8 cellular contexts compared by ENCODE assay signal in genomic region chr7:123747620-123748141, GRCh38. TPM values are rescaled to one million over a fixed set of nuclear protein-coding genes. Genes with fewer than 3 reads are reported as not detected.
DNase-seq lines count a peak whose midpoint lies in the region; ATAC-seq and TF ChIP-seq lines count a peak whose summit lies in the region.

No MANE protein-coding gene starts in this region.

- intact Hi-C loops in CD8-positive, alpha-beta T cell (cut with DNase I, micrococcal nuclease), result loop anchor here (2.0 to 5.0 kb wide), 6 partner anchors 15 to 1181 kb away; partner anchors contain the start of genes NDUFA5 (in 1 of the 2) and POT1 (in 1 of the 2)
- intact Hi-C loops in OCI-LY7 (cut with micrococcal nuclease; ENCODE audit: unreplicated experiment) (loop anchor here (2.0 to 10.0 kb wide), 3 partner anchors 190 to 1177 kb away; partner anchors contain the start of genes IQUB, NDUFA5 and POT1), aorta (cut with DNase I) (loop anchor here in 1 of 2 donors (5.0 kb wide), 1 partner anchor 190 kb away; the partner anchor contains the start of gene NDUFA5)

- peak overlapping the region; percentile 86; the same call in 1 of the 2 replicates for H2AFZ ChIP-seq in OCI-LY7 (ENCODE audit: low read length)
- H2AFZ ChIP-seq in neural progenitor cell (replicated peaks), result peak overlapping the region; percentile 27

- peak in 4 of 7 experiments; percentile 3 to 23 (median 12) for DNase-seq in CD8-positive, alpha-beta T cell
- DNase-seq in HL-60 (ENCODE audit: low read depth in 1 of 2, low spot score in 1 of 2), result peak; percentile 54 to 84
- DNase-seq in OCI-LY7 (ENCODE audit: low spot score), result peak; percentile 30
- peak; percentile 15 to 64 for DNase-seq in activated naive CD4-positive, alpha-beta T cell treated with anti-CD3 and anti-CD28 coated beads, Interleukin-2, amount 50 U/mL, for 72 hours (ENCODE audit: low spot score in 2 of 2)
- DNase-seq in neural progenitor cell (ENCODE audit: low spot score), result peak; percentile 75
- DNase-seq in aorta, result peak in 1 of 2 donors; percentile 68
- DNase-seq in effector CD8-positive, alpha-beta T cell (lab: John Stamatoyannopoulos, UW), result no peak

- H3K27me3 Mint-ChIP-seq in CD8-positive, alpha-beta T cell (ENCODE audit: low read depth), result no peaks in the 10 kb centered on the region
- no peaks in the 10 kb centered on the region for H3K27me3 Mint-ChIP-seq in neural progenitor cell (ENCODE audit: insufficient read depth, low read depth)

- 0 to 2% methylated on average over 6 to 9 of the region's 12 CpGs for WGBS in gastroesophageal sphincter (ENCODE audit: low coverage in 1 of 2), 2 donors
- WGBS in aorta, 2 donors, result 0 to 1% methylated on average over 12 of the region's 12 CpGs

- no peaks in the 10 kb centered on the region for H3K27me3 ChIP-seq in CD8-positive, alpha-beta T cell (ENCODE audit: insufficient read depth, low read length)
- no peaks in the 10 kb centered on the region for H3K27me3 ChIP-seq in HL-60 (ENCODE audit: insufficient read depth, poor library complexity, severe bottlenecking)
- no peaks in the 10 kb centered on the region for H3K27me3 ChIP-seq in gastroesophageal sphincter
- no peaks in the 10 kb centered on the region for H3K27me3 ChIP-seq in neural progenitor cell
- H3K27me3 ChIP-seq in aorta (ENCODE audit: control insufficient read depth in 1 of 2, insufficient read depth in 2 of 2, low read length in 1 of 2), result no peaks in the 10 kb centered on the region

- ATAC-seq in CD8-positive, alpha-beta T cell, result no peak
- ATAC-seq in activated naive CD4-positive, alpha-beta T cell treated with anti-CD3 and anti-CD28 coated beads, Interleukin-2, amount 50 U/mL, for 72 hours, result peak; percentile 13 to 45
- ATAC-seq in gastroesophageal sphincter, result no peak
- peak; percentile 23 for ATAC-seq in aorta (ENCODE audit: low FRiP score)

- H3K36me3 Mint-ChIP-seq in CD8-positive, alpha-beta T cell, result peaks cover 11% of the 10 kb centered on the region
- H3K36me3 Mint-ChIP-seq in activated naive CD4-positive, alpha-beta T cell treated with anti-CD3 and anti-CD28 coated beads, Interleukin-2, amount 50 U/mL, for 72 hours, result peaks cover 12 to 21% of the 10 kb centered on the region in 2 donors
- H3K36me3 Mint-ChIP-seq in neural progenitor cell, result peaks cover 17% of the 10 kb centered on the region

- POLR2A ChIA-PET in CD8-positive, alpha-beta T cell (lab: Charles Lee), result interaction anchor here (1.0 to 2.0 kb wide), 3 partner anchors 39 to 1182 kb away, joined by 3 to 10 read pairs (median 9); partner anchors contain the start of genes IQUB and POT1
- POLR2A ChIA-PET in OCI-LY7 (lab: Charles Lee), result interaction anchor here (1.0 to 1.8 kb wide), 2 partner anchors 10 to 20 kb away, joined by 3 to 11 read pairs; no protein-coding TSS in a partner anchor

- H3K9ac ChIP-seq in neural progenitor cell, result peak overlapping the region; percentile 95

- CTCF ChIA-PET in CD8-positive, alpha-beta T cell (lab: Charles Lee), result no interaction called here
- CTCF ChIA-PET in OCI-LY7 (lab: Charles Lee; ENCODE audit: unreplicated experiment), result no interaction called here

- no TSS peak for BruUV-seq in OCI-LY7 (replicated peaks; lab: Mats Ljungman, UMichigan)

- peak overlapping the region; percentile 92 for H3K4me2 ChIP-seq in OCI-LY7 (ENCODE audit: low read length)
- H3K4me2 ChIP-seq in neural progenitor cell, result peak overlapping the region; percentile 98

- H3K4me3 ChIP-seq in CD8-positive, alpha-beta T cell (ENCODE audit: low read depth, low read length), result peak overlapping the region; percentile 78
- H3K4me3 ChIP-seq in HL-60 (replicated peaks; ENCODE audit: insufficient read depth, low read length) (peak overlapping the region; percentile 84), OCI-LY7 (ENCODE audit: low read depth, low read length, poor library complexity, severe bottlenecking) (peak overlapping the region; percentile 98), gastroesophageal sphincter (peak overlapping the region; percentile 82 to 88), neural progenitor cell (peak overlapping the region; percentile 96), aorta (ENCODE audit: low read length in 2 of 2) (peak overlapping the region; percentile 55 to 83)

- peak overlapping the region; percentile 87 for H3K27ac Mint-ChIP-seq in CD8-positive, alpha-beta T cell
- peak overlapping the region; percentile 88 to 94 for H3K27ac Mint-ChIP-seq in activated naive CD4-positive, alpha-beta T cell treated with anti-CD3 and anti-CD28 coated beads, Interleukin-2, amount 50 U/mL, for 72 hours
- H3K27ac Mint-ChIP-seq in neural progenitor cell, result peak overlapping the region; percentile 98

- peaks cover 75% of the 10 kb centered on the region for H3K4me1 Mint-ChIP-seq in CD8-positive, alpha-beta T cell (ENCODE audit: low read depth)
- peaks cover 37% of the 10 kb centered on the region for H3K4me1 Mint-ChIP-seq in neural progenitor cell

- H3K9me3 ChIP-seq in CD8-positive, alpha-beta T cell (ENCODE audit: low read length), result no peaks in the 10 kb centered on the region
- H3K9me3 ChIP-seq in OCI-LY7 (ENCODE audit: low read length) (no peaks in the 10 kb centered on the region), gastroesophageal sphincter (no peaks in the 10 kb centered on the region), neural progenitor cell (ENCODE audit: low read depth) (no peaks in the 10 kb centered on the region), aorta (ENCODE audit: control insufficient read depth, low read length) (no peaks in the 10 kb centered on the region)

- peaks cover 56% of the 10 kb centered on the region for H3K4me1 ChIP-seq in CD8-positive, alpha-beta T cell (ENCODE audit: insufficient read depth, low read length)
- H3K4me1 ChIP-seq in OCI-LY7 (ENCODE audit: insufficient read depth, low read length, poor library complexity, severe bottlenecking) (peaks cover 39% of the 10 kb centered on the region), gastroesophageal sphincter (peaks cover 7 to 80% (median 29%) of the 10 kb centered on the region in 3 donors), neural progenitor cell (peaks cover 54% of the 10 kb centered on the region), aorta (ENCODE audit: control insufficient read depth in 1 of 2, insufficient read depth in 2 of 2, low read length in 2 of 2) (peaks cover 0 to 4% of the 10 kb centered on the region in 2 donors)

- H3F3A ChIP-seq in neural progenitor cell (ENCODE audit: low read depth), result peaks cover 36% of the 10 kb centered on the region

- peak overlapping the region; percentile 91 for H3K4me3 Mint-ChIP-seq in CD8-positive, alpha-beta T cell
- H3K4me3 Mint-ChIP-seq in neural progenitor cell, result peak overlapping the region; percentile 98

- TF ChIP-seq CTCF in CD8-positive, alpha-beta T cell (IDR thresholded peaks at IDR 0.05), result no peak
- TF ChIP-seq CTCF in HL-60 (IDR thresholded peaks at IDR 0.05; ENCODE audit: insufficient read depth, low read length) (no peak), OCI-LY7 (conservative IDR thresholded peaks at IDR 0.05; ENCODE audit: low read length) (no peak), gastroesophageal sphincter (IDR thresholded peaks at IDR 0.05) (no peak), neural progenitor cell (IDR thresholded peaks at IDR 0.05) (no peak)

- peak overlapping the region; percentile 79 for H3K27ac ChIP-seq in CD8-positive, alpha-beta T cell (ENCODE audit: low read depth, low read length)
- H3K27ac ChIP-seq in HL-60 (replicated peaks) (peak overlapping the region; percentile 97), OCI-LY7 (ENCODE audit: low read depth, low read length, poor library complexity, severe bottlenecking) (peak overlapping the region; percentile 82), gastroesophageal sphincter (peak overlapping the region; percentile 92 to 99 (median 97)), neural progenitor cell (peak overlapping the region; percentile 96), aorta (ENCODE audit: low read depth in 1 of 2, low read length in 2 of 2) (peak overlapping the region; percentile 96 to 99)

- H4K20me1 ChIP-seq in OCI-LY7 (ENCODE audit: insufficient read depth, low read length) (peaks cover 49% of the 10 kb centered on the region), neural progenitor cell (ENCODE audit: low read depth) (peaks cover 45% of the 10 kb centered on the region)

- H3K79me2 ChIP-seq in OCI-LY7 (ENCODE audit: insufficient read depth, low read depth, low read length), result peaks cover 77% of the 10 kb centered on the region
- peaks cover 83% of the 10 kb centered on the region for H3K79me2 ChIP-seq in neural progenitor cell (ENCODE audit: low read depth)

- no peaks in the 10 kb centered on the region for H3K9me3 Mint-ChIP-seq in CD8-positive, alpha-beta T cell
- H3K9me3 Mint-ChIP-seq in activated naive CD4-positive, alpha-beta T cell treated with anti-CD3 and anti-CD28 coated beads, Interleukin-2, amount 50 U/mL, for 72 hours, result no peaks in the 10 kb centered on the region
- no peaks in the 10 kb centered on the region for H3K9me3 Mint-ChIP-seq in neural progenitor cell

- no peak for TF ChIP-seq EP300 in gastroesophageal sphincter (IDR thresholded peaks at IDR 0.05)

- H3K9me2 ChIP-seq in OCI-LY7 (ENCODE audit: insufficient read depth, low read length), result no peaks in the 10 kb centered on the region

- no peaks in the 10 kb centered on the region for H3K36me3 ChIP-seq in CD8-positive, alpha-beta T cell (ENCODE audit: insufficient read depth, low read length)
- H3K36me3 ChIP-seq in OCI-LY7 (ENCODE audit: insufficient read depth, low read length) (peaks cover 8% of the 10 kb centered on the region; the same call in 1 of the 2 replicates), gastroesophageal sphincter (no peaks in the 10 kb centered on the region), neural progenitor cell (no peaks in the 10 kb centered on the region), aorta (ENCODE audit: control insufficient read depth in 1 of 2, insufficient read depth in 2 of 2, low read length in 1 of 2) (no peaks in the 10 kb centered on the region)

- TF ChIP-seq POLR2A in gastroesophageal sphincter (IDR thresholded peaks at IDR 0.05), result no peak

RNA-seq across cellular contexts. Expression of gene WASL, which starts 1.1 kb away (rescaled TPM):
- total RNA-seq in CD8-positive, alpha-beta T cell, result 1 to 10 TPM; 9.4 to 9.9 TPM
- total RNA-seq in OCI-LY7 (2014; rRNA removed; shearing (Covaris generic)), result 3.4 and 4.4 TPM in 2 replicates
- total RNA-seq in OCI-LY7 (2022) (6.3 and 7.2 TPM in 2 replicates), gastroesophageal sphincter (10 to 100 TPM; 42.5 to 55.9 (median 47.9) TPM), neural progenitor cell (ENCODE audit: low replicate concordance) (21.4 and 30.4 TPM in 2 replicates), aorta (10 to 100 TPM; 46.0 to 48.2 TPM)
- 1 to 10 TPM; 5.3 to 7.8 TPM for total RNA-seq in activated naive CD4-positive, alpha-beta T cell treated with anti-CD3 and anti-CD28 coated beads, Interleukin-2, amount 50 U/mL, for 72 hours
- polyA plus RNA-seq in aorta, result 10 to 100 TPM; 21.3 to 29.1 TPM

Comparison
In these comparisons a context has a peak if more than half of its experiments do, and no peak if none do; other contexts are left out.
1. ATAC-seq: peak in activated naive CD4-positive, alpha-beta T cell treated with anti-CD3 and anti-CD28 coated beads, Interleukin-2, amount 50 U/mL, for 72 hours (2 of 2) and aorta (single experiment); none in CD8-positive, alpha-beta T cell (single experiment) and gastroesophageal sphincter (single experiment).
2. Peak in every context shown above with its lines, with median percentiles within 50 percentile points of each other: H3K27ac ChIP-seq, H3K4me3 ChIP-seq and H3K27ac Mint-ChIP-seq.